11 cellular contexts compared by ENCODE assay signal in genomic region chr5:158966691-158967090, GRCh38.
"Had no signal": no experiment of that assay in that cellular context is flagged by ENCODE, and none has a peak within 500 bp of the region (broad histone marks: within the 10 kb centered on the region; RNA-seq: fewer than 3 reads in every experiment).

No MANE protein-coding gene starts in this region.

- H3K4me2 ChIP-seq: hepatocyte had no signal

- H3K27me3 ChIP-seq: cardiac muscle cell had no signal

- H3K4me3 ChIP-seq: cardiac muscle cell, hepatocyte had no signal

- H3K79me2 ChIP-seq: hepatocyte had no signal

- ATAC-seq: activated CD8-positive, alpha-beta T cell treated with anti-CD3 and anti-CD28 coated beads, Interleukin-2, amount 10 ng/mL, durations not matched to agents 7 days and 5 days; activated naive CD8-positive, alpha-beta T cell treated with anti-CD3 and anti-CD28 coated beads, Interleukin-2, amount 50 U/mL, for 24 hours had no signal

- H2AFZ ChIP-seq: hepatocyte had no signal

- H3K36me3 ChIP-seq: cardiac muscle cell had no signal

- H3K27ac ChIP-seq: cardiac muscle cell, hepatocyte had no signal

- DNase-seq: activated CD4-positive, alpha-beta T cell treated with anti-CD3 and anti-CD28 coated beads for 48 hours; activated CD8-positive, alpha-beta memory T cell treated with anti-CD3 and anti-CD28 coated beads, Interleukin-2, amount 50 U/mL, for 48 hours; activated CD8-positive, alpha-beta T cell treated with anti-CD3 and anti-CD28 coated beads, Interleukin-2, amount 10 ng/mL, durations not matched to agents 7 days and 5 days; activated naive CD4-positive, alpha-beta T cell treated with Interleukin-2 at 50 U/mL for 16 hours; activated naive CD8-positive, alpha-beta T cell treated with anti-CD3 and anti-CD28 coated beads, Interleukin-2, amount 50 U/mL, for 24 hours; midbrain; right cardiac atrium; small intestine; stimulated activated naive CD4-positive, alpha-beta T cell treated with Interleukin-2 at 50 U/mL for 16 hours had no signal
